In genomic region chr6:157091243-157091642, GRCh38 we compare ENCODE assay signal across 15 cellular contexts.
DNase-seq lines count a peak whose midpoint lies in the region; ATAC-seq and TF ChIP-seq lines count a peak whose summit lies in the region.
"Had no signal": no experiment of that assay in that cellular context is flagged by ENCODE, and none has a peak within 500 bp of the region (broad histone marks: within the 10 kb centered on the region; RNA-seq: fewer than 3 reads in every experiment).

No MANE protein-coding gene starts in this region.

- no peaks in the 10 kb centered on the region for H3K27me3 ChIP-seq in HUES48 (ENCODE audit: control insufficient read depth, insufficient read depth, low read length)
- no peaks in the 10 kb centered on the region for H3K27me3 ChIP-seq in MM.1S (replicated peaks; ENCODE audit: insufficient read depth, low read length)
- H3K27me3 ChIP-seq: BLaER1 treated with 17β-estradiol and CSF1 and Interleukin-3, amounts not matched to agents 10 nM and 100 nM had no signal

- no peak overlapping the region for H2AFZ ChIP-seq in MM.1S (ENCODE audit: low read length)

- peaks cover 8% of the 10 kb centered on the region; the same call in 1 of the 2 replicates for H3K36me3 ChIP-seq in HUES48 (ENCODE audit: control insufficient read depth, insufficient read depth, low read length)
- no peaks in the 10 kb centered on the region for H3K36me3 ChIP-seq in MM.1S (replicated peaks; ENCODE audit: insufficient read depth, low read length)

- TF ChIP-seq CTCF in MM.1S (IDR thresholded peaks at IDR 0.05; ENCODE audit: low read length), result no peak

- H3K4me1 ChIP-seq in HUES48 (ENCODE audit: control insufficient read depth, insufficient read depth, low read length) (peaks cover 54% of the 10 kb centered on the region), MM.1S (ENCODE audit: low read length) (no peaks in the 10 kb centered on the region)

- H3K4me3 ChIP-seq in HUES48 (ENCODE audit: low read depth, low read length) (no peak overlapping the region), MM.1S (ENCODE audit: low read length) (no peak overlapping the region)
- H3K4me3 ChIP-seq: BLaER1 treated with 17β-estradiol and CSF1 and Interleukin-3, amounts not matched to agents 10 nM and 100 nM; GM12878; K562 had no signal

- no peaks in the 10 kb centered on the region for H4K20me1 ChIP-seq in MM.1S (ENCODE audit: insufficient read depth, low read length)

- H3F3A ChIP-seq in MM.1S (ENCODE audit: insufficient read depth, low read length), result no peaks in the 10 kb centered on the region

- H3K9me2 ChIP-seq in MM.1S (replicated peaks; ENCODE audit: insufficient read depth, low read length), result no peaks in the 10 kb centered on the region

- no peaks in the 10 kb centered on the region for H3K79me2 ChIP-seq in MM.1S (ENCODE audit: low read length)

- H3K9me3 ChIP-seq in HUES48 (ENCODE audit: control insufficient read depth, insufficient read depth, low read length), result no peaks in the 10 kb centered on the region
- no peaks in the 10 kb centered on the region for H3K9me3 ChIP-seq in MM.1S (replicated peaks; ENCODE audit: insufficient read depth, low read length)

- H3K27ac ChIP-seq in HUES48 (ENCODE audit: low read depth, low read length), result peak overlapping the region; percentile 93
- H3K27ac ChIP-seq in MM.1S (ENCODE audit: low read length), result no peak overlapping the region

- DNase-seq in G401 (ENCODE audit: low spot score), result peak; percentile 65
- DNase-seq in cerebellar cortex (ENCODE audit: low spot score), result peak; percentile 59
- peak; percentile 19 to 23 for DNase-seq in lung microvascular endothelial cell (ENCODE audit: low read depth in 2 of 2)
- no peak for DNase-seq in HuH-7 (ENCODE audit: low spot score)
- DNase-seq in MM.1S, result no peak
- DNase-seq: 8988T; Calu3; CD4-positive, alpha-beta T cell; DMS 273 treated with DMSO at 0.1 percent for 48 hours had no signal

- ATAC-seq in HG02852 (IDR thresholded peaks at IDR 0.05; ENCODE audit: unreplicated experiment), result no peak
- ATAC-seq: GM12878, HCT116, K562 had no signal

- H3K9ac ChIP-seq in HUES48 (ENCODE audit: low read depth, low read length), result peak overlapping the region; percentile 37; the same call in 1 of the 2 replicates
- no peak overlapping the region for H3K9ac ChIP-seq in MM.1S (ENCODE audit: low read length)
- H3K9ac ChIP-seq: BLaER1 treated with 17β-estradiol and CSF1 and Interleukin-3, amounts not matched to agents 10 nM and 100 nM had no signal

- in situ Hi-C loops in G401 (cut with HindIII; ENCODE audit: low sequenced_read_pairs), result no loop called here

- H3K4me2 ChIP-seq in MM.1S (ENCODE audit: low read depth, low read length), result no peak overlapping the region

Comparison
In these comparisons a context has a peak if more than half of its experiments do, and no peak if none do; other contexts are left out.
1. DNase-seq: peak in G401 (single experiment), cerebellar cortex (single experiment) and lung microvascular endothelial cell (2 of 2); none in HuH-7 (single experiment) and MM.1S (single experiment).